In genomic region chr4:39354178-39354503, GRCh38 we compare ENCODE assay signal across 9 cellular contexts. TPM values are rescaled to one million over a fixed set of nuclear protein-coding genes. Genes with fewer than 3 reads are reported as not detected.
A peak's percentile ranks its signal among the peaks of the same experiment; 100 is the strongest.
DNase-seq lines count a peak whose midpoint lies in the region; ATAC-seq and TF ChIP-seq lines count a peak whose summit lies in the region.
"Had no signal": no experiment of that assay in that cellular context is flagged by ENCODE, and none has a peak within 500 bp of the region (broad histone marks: within the 10 kb centered on the region; RNA-seq: fewer than 3 reads in every experiment).

No MANE protein-coding gene starts in this region.

- no peak overlapping the region for H3T11ph ChIP-seq in H9 (ENCODE audit: low read length)

- no peak overlapping the region for H2BK120ac ChIP-seq in H9 (ENCODE audit: low read depth, low read length, poor library complexity, severe bottlenecking)

- H3K4me3 Mint-ChIP-seq in H9: no peak overlapping the region
- H3K4me3 Mint-ChIP-seq in activated CD4-positive, alpha-beta memory T cell treated with anti-CD3 and anti-CD28 coated beads, Interleukin-2, amount 10 ng/mL, durations not matched to agents 7 days and 5 days: peak overlapping the region; percentile 76

- H3K9ac ChIP-seq in H9 (ENCODE audit: extremely low read depth, insufficient read length, low read length): no peak overlapping the region

- H3K27me3 ChIP-seq in H9 (ENCODE audit: insufficient read depth, low read length): no peaks in the 10 kb centered on the region
- no peaks in the 10 kb centered on the region for H3K27me3 ChIP-seq in left ventricle myocardium inferior (ENCODE audit: low read depth)
- no peaks in the 10 kb centered on the region for H3K27me3 ChIP-seq in spleen (replicated peaks in 1 of 7)
- no peaks in the 10 kb centered on the region for H3K27me3 ChIP-seq in BE2C

- H2BK12ac ChIP-seq in H9 (ENCODE audit: insufficient read length, low read depth, low read length): no peak overlapping the region

- no peak overlapping the region for H3K56ac ChIP-seq in H9 (ENCODE audit: insufficient read length, low read depth, low read length)

- H3K36me3 Mint-ChIP-seq in H9 (ENCODE audit: insufficient read depth in 1 of 3, low read depth in 3 of 3): peaks cover 11 to 27% (median 20%) of the 10 kb centered on the region in 3 experiments
- H3K36me3 Mint-ChIP-seq in activated CD4-positive, alpha-beta memory T cell treated with anti-CD3 and anti-CD28 coated beads, Interleukin-2, amount 10 ng/mL, durations not matched to agents 7 days and 5 days (ENCODE audit: low read depth): peaks cover 42% of the 10 kb centered on the region

- H4K5ac ChIP-seq in H9 (ENCODE audit: insufficient read length, low read depth, low read length): no peak overlapping the region

- H3K79me2 ChIP-seq in H9 (ENCODE audit: insufficient read depth, low read length): peaks cover 14% of the 10 kb centered on the region; the same call in 1 of the 2 replicates

- WGBS in H9 (ENCODE audit: extremely low coverage, insufficient read length, low lambda C conversion rate): no CpG with 5 or more reads among the region's 1 CpG
- 7 to 27% (median 20%) methylated on average over 1 of the region's 1 CpG for WGBS in spleen, 5 donors

- POLR2A ChIA-PET in activated CD4-positive, alpha-beta memory T cell treated with anti-CD3 and anti-CD28 coated beads, Interleukin-2, amount 10 ng/mL, durations not matched to agents 7 days and 5 days (lab: Charles Lee): interaction anchor here (1.0 to 7.5 kb wide), 8 partner anchors 9 to 1223 kb away, joined by 3 to 155 read pairs (median 5); partner anchors contain the start of genes LIAS, RFC1, RPL9 and WDR19

- H3K9me3 ChIP-seq in H9 (ENCODE audit: control insufficient read depth, low read depth, low read length) (no peaks in the 10 kb centered on the region), left ventricle myocardium inferior (replicated peaks) (peaks cover 15% of the 10 kb centered on the region), spleen (peaks cover 0 to 16% (median 13%) of the 10 kb centered on the region in 8 donors), BE2C (no peaks in the 10 kb centered on the region)

- intact Hi-C loops in left ventricle myocardium inferior (cut with micrococcal nuclease): no loop called here
- intact Hi-C loops in spleen (cut with DNase I; ENCODE audit: low total_unique reads): no loop called here

- no peak overlapping the region for H3K23ac ChIP-seq in H9 (ENCODE audit: insufficient read length, low read depth, low read length)

- H3K14ac ChIP-seq in H9 (ENCODE audit: insufficient read depth, low read length): no peak overlapping the region

- no peak overlapping the region for H2BK15ac ChIP-seq in H9 (ENCODE audit: low read depth, low read length)

- H3K4me2 ChIP-seq in H9 (ENCODE audit: insufficient read depth, insufficient read length, low read length): no peak overlapping the region

- no peak overlapping the region for H2AK5ac ChIP-seq in H9 (ENCODE audit: insufficient read length, low read length)

- no peak overlapping the region for H4K8ac ChIP-seq in H9 (replicated peaks; ENCODE audit: insufficient read length, low read depth, low read length)

- no peak overlapping the region for H2AFZ ChIP-seq in H9 (ENCODE audit: low read length)

- no peaks in the 10 kb centered on the region for H3K27me3 Mint-ChIP-seq in H9 (ENCODE audit: low read depth)
- no peaks in the 10 kb centered on the region for H3K27me3 Mint-ChIP-seq in activated CD4-positive, alpha-beta memory T cell treated with anti-CD3 and anti-CD28 coated beads, Interleukin-2, amount 10 ng/mL, durations not matched to agents 7 days and 5 days

- no peak for TF ChIP-seq POLR2A in spleen (IDR thresholded peaks at IDR 0.05)
- no peak for TF ChIP-seq POLR2A in GM18505 (IDR thresholded peaks at IDR 0.05; ENCODE audit: borderline replicate concordance, extremely low read depth, insufficient read depth, insufficient read length)

- H3K4me1 Mint-ChIP-seq in H9: peaks cover 2% of the 10 kb centered on the region in 2 experiments; a peak in 1 of 4 replicates
- peaks cover 64% of the 10 kb centered on the region for H3K4me1 Mint-ChIP-seq in activated CD4-positive, alpha-beta memory T cell treated with anti-CD3 and anti-CD28 coated beads, Interleukin-2, amount 10 ng/mL, durations not matched to agents 7 days and 5 days

- no peak overlapping the region for H3K4ac ChIP-seq in H9 (ENCODE audit: low read depth, low read length)

- H3K23me2 ChIP-seq in H9 (ENCODE audit: insufficient read length, low read depth, low read length, poor library complexity, severe bottlenecking): no peaks in the 10 kb centered on the region

- no peak for ATAC-seq in GM21447 (IDR thresholded peaks at IDR 0.05; ENCODE audit: unreplicated experiment)
- ATAC-seq in GM18505 (IDR thresholded peaks at IDR 0.05; ENCODE audit: unreplicated experiment): no peak
- ATAC-seq in HG02610 (IDR thresholded peaks at IDR 0.05; ENCODE audit: unreplicated experiment): no peak

- DNase-seq in H9 (no peak), left ventricle myocardium inferior (no peak), spleen (no peak), BE2C (no peak)
- DNase-seq in activated CD4-positive, alpha-beta memory T cell treated with anti-CD3 and anti-CD28 coated beads, Interleukin-2, amount 10 ng/mL, durations not matched to agents 7 days and 5 days: no peak

- CTCF ChIA-PET in activated CD4-positive, alpha-beta memory T cell treated with anti-CD3 and anti-CD28 coated beads, Interleukin-2, amount 10 ng/mL, durations not matched to agents 7 days and 5 days (lab: Charles Lee): interaction anchor here (0.6 to 3.8 kb wide), 5 partner anchors 8 to 624 kb away, joined by 3 to 27 read pairs (median 3); partner anchors contain the start of gene RFC1

- H3K27ac Mint-ChIP-seq in H9: peak overlapping the region; percentile 36 to 54 (median 53); a peak in 5 of 7 replicates
- H3K27ac Mint-ChIP-seq in activated CD4-positive, alpha-beta memory T cell treated with anti-CD3 and anti-CD28 coated beads, Interleukin-2, amount 10 ng/mL, durations not matched to agents 7 days and 5 days: peak overlapping the region; percentile 98

- no peak overlapping the region for H4K91ac ChIP-seq in H9 (ENCODE audit: insufficient read length, low read depth, low read length)

- H3K4me1 ChIP-seq in H9 (ENCODE audit: insufficient read depth, low read length) (no peaks in the 10 kb centered on the region), left ventricle myocardium inferior (peaks cover 25% of the 10 kb centered on the region), spleen (peaks cover 29 to 75% (median 71%) of the 10 kb centered on the region in 6 donors), BE2C (peaks cover 5% of the 10 kb centered on the region)

- H3K18ac ChIP-seq in H9 (ENCODE audit: insufficient read length, low read depth, low read length): no peak overlapping the region

- no peak overlapping the region for H3K27ac ChIP-seq in H9 (ENCODE audit: insufficient read length, low read depth, low read length)
- peak overlapping the region; percentile 76 for H3K27ac ChIP-seq in left ventricle myocardium inferior (replicated peaks)
- peak overlapping the region; percentile 73 to 91 (median 86) for H3K27ac ChIP-seq in spleen

- peaks cover 7% of the 10 kb centered on the region for H3K79me1 ChIP-seq in H9 (ENCODE audit: insufficient read depth, low read depth, low read length, poor library complexity, severe bottlenecking)

- TF ChIP-seq CTCF in H9 (conservative IDR thresholded peaks at IDR 0.05) (no peak), left ventricle myocardium inferior (IDR thresholded peaks at IDR 0.05; ENCODE audit: borderline replicate concordance) (no peak), spleen (IDR thresholded peaks at IDR 0.05 in 8 of 11, conservative IDR thresholded peaks at IDR 0.05 in 3 of 11) (no peak), BE2C (IDR thresholded peaks at IDR 0.05; ENCODE audit: low read depth, low read length) (no peak)

- H3K4me3 ChIP-seq in left ventricle myocardium inferior (peak overlapping the region; percentile 56), spleen (peak overlapping the region in 5 of 8 donors; percentile 6 to 56 (median 22)), BE2C (ENCODE audit: low read depth, low read length) (no peak overlapping the region)

- H3K9me3 Mint-ChIP-seq in H9: no peaks in the 10 kb centered on the region
- peaks cover 2% of the 10 kb centered on the region for H3K9me3 Mint-ChIP-seq in activated CD4-positive, alpha-beta memory T cell treated with anti-CD3 and anti-CD28 coated beads, Interleukin-2, amount 10 ng/mL, durations not matched to agents 7 days and 5 days

- no peaks in the 10 kb centered on the region for H4K20me1 ChIP-seq in H9 (ENCODE audit: control insufficient read depth, insufficient read depth, insufficient read length)

- no peak overlapping the region for H2BK5ac ChIP-seq in H9 (ENCODE audit: insufficient read length, low read length)

- H3K36me3 ChIP-seq in left ventricle myocardium inferior: peaks cover 23% of the 10 kb centered on the region
- H3K36me3 ChIP-seq in spleen: peaks cover 0 to 24% (median 17%) of the 10 kb centered on the region in 6 donors
- peaks cover 22% of the 10 kb centered on the region for H3K36me3 ChIP-seq in BE2C

- no peak overlapping the region for H2BK20ac ChIP-seq in H9 (ENCODE audit: low read depth, low read length, poor library complexity, severe bottlenecking)

RNA-seq across cellular contexts. Expression of gene RFC1, which starts 12.0 kb away (rescaled TPM):
- total RNA-seq in H9 (2021): 56.8 and 61.1 TPM in 2 replicates
- 10 to 100 TPM; 72.2 to 72.6 TPM for total RNA-seq in activated CD4-positive, alpha-beta memory T cell treated with anti-CD3 and anti-CD28 coated beads, Interleukin-2, amount 10 ng/mL, durations not matched to agents 7 days and 5 days
- total RNA-seq in left ventricle myocardium inferior: 22.0 TPM
- 10 to 100 TPM; 32.5 to 54.9 (median 44.4) TPM for total RNA-seq in spleen
- 10 to 100 TPM in 2 of 3 donors, 1 to 10 TPM in 1; 8.0 to 11.1 (median 10.9) TPM for polyA plus RNA-seq in spleen
- polyA plus RNA-seq in BE2C (2012; ENCODE audit: insufficient read depth, insufficient read length, low read depth): 29.9 TPM

RNA-seq across cellular contexts. Expression of gene KLB, which starts 52.6 kb away (rescaled TPM):
- total RNA-seq in H9 (2021): 0.07 TPM in 2 replicates
- not detected for total RNA-seq in activated CD4-positive, alpha-beta memory T cell treated with anti-CD3 and anti-CD28 coated beads, Interleukin-2, amount 10 ng/mL, durations not matched to agents 7 days and 5 days
- total RNA-seq in left ventricle myocardium inferior: not detected
- under 1 TPM in 1 of 7 donors, not detected in 6; 0.03 TPM for total RNA-seq in spleen
- not detected for polyA plus RNA-seq in spleen
- polyA plus RNA-seq in BE2C (2012; ENCODE audit: insufficient read depth, insufficient read length, low read depth): 0.14 TPM
- total RNA-seq: H1 had no signal
